Comparison of ENCODE assay signal across 1 cellular context in genomic region chr17:55451203-55451641, GRCh38.
TF ChIP-seq lines count a peak whose summit lies in the region.

No MANE protein-coding gene starts in this region.

TF ChIP-seq in K562, 482 proteins besides CTCF, POLR2A, EP300 and RAD21 (continued from another document and continues in another):
- TF ChIP-seq GTF2A2 (tag; IDR thresholded peaks at IDR 0.05) (no peak), ZKSCAN1 (IDR thresholded peaks at IDR 0.05; ENCODE audit: low read depth, low read length) (no peak), HNRNPLL (IDR thresholded peaks at IDR 0.05; ENCODE audit: low read depth, low read length, poor library complexity, severe bottlenecking) (no peak), JUNB (CRISPR knock-in tag; conservative IDR thresholded peaks at IDR 0.05) (no peak), MAFF (IDR thresholded peaks at IDR 0.05; ENCODE audit: low read length) (no peak), CLOCK (CRISPR knock-in tag; IDR thresholded peaks at IDR 0.05; ENCODE audit: borderline replicate concordance) (no peak), XRCC4 (IDR thresholded peaks at IDR 0.05; ENCODE audit: extremely low read depth, insufficient read depth, insufficient read length) (no peak), ZNF785 (CRISPR knock-in tag; IDR thresholded peaks at IDR 0.05) (no peak), NUFIP1 (IDR thresholded peaks at IDR 0.05; ENCODE audit: partially characterized antibody) (no peak), ZNF830 (CRISPR knock-in tag; IDR thresholded peaks at IDR 0.05) (no peak), HBP1 (CRISPR knock-in tag; IDR thresholded peaks at IDR 0.05) (no peak), MXD1 (CRISPR knock-in tag; IDR thresholded peaks at IDR 0.05; ENCODE audit: borderline replicate concordance, poor library complexity, severe bottlenecking) (no peak), ZBTB43 (CRISPR knock-in tag; IDR thresholded peaks at IDR 0.05) (no peak), EGR1 (conservative IDR thresholded peaks at IDR 0.05) (no peak), BRD4 (IDR thresholded peaks at IDR 0.05) (no peak), TSC22D4 (tag; IDR thresholded peaks at IDR 0.05) (no peak), U2AF1 (optimal IDR thresholded peaks at IDR 0.05; ENCODE audit: low read depth, low read length) (no peak), ZNF184 (CRISPR knock-in tag; IDR thresholded peaks at IDR 0.05) (no peak), E2F1 (CRISPR knock-in tag; IDR thresholded peaks at IDR 0.05) (no peak), ZNF224 (CRISPR knock-in tag; IDR thresholded peaks at IDR 0.05) (no peak), MYNN (IDR thresholded peaks at IDR 0.05) (peak; percentile 71), MYNN (CRISPR knock-in tag; IDR thresholded peaks at IDR 0.05) (no peak), NR2C1 (IDR thresholded peaks at IDR 0.05) (no peak), NR2C1 (tag; IDR thresholded peaks at IDR 0.05) (peak; percentile 56), NEUROD1 (IDR thresholded peaks at IDR 0.05; ENCODE audit: borderline replicate concordance, low read depth, low read length, partially characterized antibody) (peak; percentile 48), MAZ (CRISPR knock-in tag; conservative IDR thresholded peaks at IDR 0.05 in 1 of 2, IDR thresholded peaks at IDR 0.05 in 1 of 2) (peak; percentile 29 to 54; a peak in 2 of 4 replicates), BRCA1 (IDR thresholded peaks at IDR 0.05) (no peak), BRCA1 (CRISPR knock-in tag; IDR thresholded peaks at IDR 0.05) (no peak), STAG1 (CRISPR knock-in tag; IDR thresholded peaks at IDR 0.05; ENCODE audit: borderline replicate concordance) (no peak), PTBP1 (IDR thresholded peaks at IDR 0.05; ENCODE audit: low read depth, low read length) (no peak), ZNF274 (IDR thresholded peaks at IDR 0.05; ENCODE audit: borderline replicate concordance, low read depth, low read length) (no peak; the same call in 1 of the 2 replicates), RBM17 (IDR thresholded peaks at IDR 0.05; ENCODE audit: borderline replicate concordance, low read depth, low read length) (no peak), ZKSCAN8 (CRISPR knock-in tag; IDR thresholded peaks at IDR 0.05) (0 out of 2 replicates have a peak, but pooled peaks have one; percentile 61), HMBOX1 (IDR thresholded peaks at IDR 0.05) (0 out of 2 replicates have a peak, but pooled peaks have one; percentile 25), RCOR1 (IDR thresholded peaks at IDR 0.05; ENCODE audit: borderline replicate concordance in 1 of 2, low read depth in 2 of 2, low read length in 2 of 2) (peak; percentile 61 to 86; a peak in 3 of 4 replicates), HDAC8 (tag; IDR thresholded peaks at IDR 0.05) (no peak), ZNF740 (CRISPR knock-in tag; IDR thresholded peaks at IDR 0.05) (no peak), ZNF740 (tag; IDR thresholded peaks at IDR 0.05) (no peak), PCBP2 (IDR thresholded peaks at IDR 0.05; ENCODE audit: low read depth, low read length, poor library complexity, severe bottlenecking) (no peak), SREBF2 (CRISPR knock-in tag; IDR thresholded peaks at IDR 0.05) (no peak), SMARCE1 (IDR thresholded peaks at IDR 0.05) (peak; percentile 96), ELF1 (tag; IDR thresholded peaks at IDR 0.05) (no peak), RERE (CRISPR knock-in tag; IDR thresholded peaks at IDR 0.05; ENCODE audit: borderline replicate concordance) (no peak), MLX (CRISPR knock-in tag; conservative IDR thresholded peaks at IDR 0.05) (no peak), GABPB1 (CRISPR knock-in tag; IDR thresholded peaks at IDR 0.05) (peak; percentile 64; the same call in 1 of the 2 replicates), TCFL5 (CRISPR knock-in tag; conservative IDR thresholded peaks at IDR 0.05) (no peak), ZFP30 (CRISPR knock-in tag; IDR thresholded peaks at IDR 0.05; ENCODE audit: borderline replicate concordance) (no peak), POLR3A (IDR thresholded peaks at IDR 0.05; ENCODE audit: borderline replicate concordance, extremely low read depth, insufficient read depth, insufficient read length) (no peak), RHOXF2B (CRISPR knock-in tag; conservative IDR thresholded peaks at IDR 0.05) (no peak), ATF3 (IDR thresholded peaks at IDR 0.05) (no peak), ATF3 (CRISPR knock-in tag; conservative IDR thresholded peaks at IDR 0.05) (no peak), ZNF561 (CRISPR knock-in tag; conservative IDR thresholded peaks at IDR 0.05) (no peak), ELK3 (CRISPR knock-in tag; IDR thresholded peaks at IDR 0.05) (no peak), KAT2B (IDR thresholded peaks at IDR 0.05; ENCODE audit: low read depth, low read length) (no peak), KLF6 (CRISPR knock-in tag; IDR thresholded peaks at IDR 0.05; ENCODE audit: borderline replicate concordance) (no peak), ZNF311 (CRISPR knock-in tag; IDR thresholded peaks at IDR 0.05) (peak; percentile 30; the same call in 1 of the 2 replicates)
